Comparison of ENCODE assay signal across 25 cellular contexts in the genomic region with DNA sequence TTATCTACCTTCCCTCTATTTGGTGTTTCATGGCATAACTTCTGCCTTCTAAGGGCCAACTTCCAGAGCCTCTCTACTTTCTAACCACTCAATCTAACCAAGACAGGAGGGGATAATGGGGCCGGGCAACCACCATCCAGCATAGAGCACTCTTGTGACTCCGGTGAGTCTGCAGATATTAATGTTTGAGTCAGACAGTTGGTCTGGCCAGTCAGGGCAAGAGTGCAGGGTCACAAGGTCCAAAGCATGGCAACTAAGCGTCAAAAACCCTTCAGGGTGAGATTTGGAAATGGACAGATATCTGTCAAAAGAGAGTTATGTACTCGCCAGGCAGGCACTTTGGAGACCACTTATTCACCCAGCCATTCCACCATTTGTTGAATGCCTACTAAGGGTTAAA.
A peak's percentile ranks its signal among the peaks of the same experiment; 100 is the strongest.
DNase-seq lines count a peak whose midpoint lies in the region; ATAC-seq, FAIRE-seq and TF ChIP-seq lines count a peak whose summit lies in the region.
"Had no signal": no experiment of that assay in that cellular context is flagged by ENCODE, and none has a peak within 500 bp of the region (broad histone marks: within the 10 kb centered on the region; RNA-seq: fewer than 3 reads in every experiment).

No MANE protein-coding gene starts in this region.

- TF ChIP-seq CTCF in MCF 10A (IDR thresholded peaks at IDR 0.05; ENCODE audit: unreplicated experiment) (no peak), breast epithelium (IDR thresholded peaks at IDR 0.05) (no peak), astrocyte (IDR thresholded peaks at IDR 0.05; ENCODE audit: insufficient read depth, low read depth, low read length) (no peak), keratinocyte (optimal IDR thresholded peaks at IDR 0.05 in 1 of 3, IDR thresholded peaks at IDR 0.05 in 1 of 3, conservative IDR thresholded peaks at IDR 0.05 in 1 of 3; ENCODE audit: extremely low read depth in 1 of 3, insufficient read depth in 2 of 3, low read length in 3 of 3) (no peak), sigmoid colon (IDR thresholded peaks at IDR 0.05) (no peak)

- H3K36me3 ChIP-seq in breast epithelium (no peaks in the 10 kb centered on the region), astrocyte (ENCODE audit: insufficient read depth, low read length) (no peaks in the 10 kb centered on the region), keratinocyte (ENCODE audit: control insufficient read depth in 2 of 2, extremely low read depth in 1 of 2, insufficient read depth in 2 of 2, low read length in 2 of 2) (no peaks in the 10 kb centered on the region), sigmoid colon (no peaks in the 10 kb centered on the region)
- H3K36me3 ChIP-seq: MG63 had no signal

- no peaks in the 10 kb centered on the region for H3K9me1 ChIP-seq in keratinocyte (ENCODE audit: control insufficient read depth, extremely low read depth, insufficient read depth, low read length)

- no peak for ATAC-seq in HG02970 (IDR thresholded peaks at IDR 0.05; ENCODE audit: low FRiP score, unreplicated experiment)

- H3K4me1 Mint-ChIP-seq in MCF 10A (ENCODE audit: insufficient read depth, unreplicated experiment) (peaks cover 42% of the 10 kb centered on the region), astrocyte (ENCODE audit: low read depth, unreplicated experiment) (peaks cover 39% of the 10 kb centered on the region)

- H4K20me1 ChIP-seq in astrocyte (ENCODE audit: insufficient read depth, low read length): no peaks in the 10 kb centered on the region
- H4K20me1 ChIP-seq in keratinocyte (ENCODE audit: control insufficient read depth, extremely low read depth, insufficient read depth, low read length): no peaks in the 10 kb centered on the region

- H3K9me3 Mint-ChIP-seq in MCF 10A (ENCODE audit: unreplicated experiment) (no peaks in the 10 kb centered on the region), astrocyte (ENCODE audit: unreplicated experiment) (no peaks in the 10 kb centered on the region)

- H3K27ac ChIP-seq in breast epithelium: no peak overlapping the region
- no peak overlapping the region for H3K27ac ChIP-seq in astrocyte (ENCODE audit: low read depth, low read length)
- H3K27ac ChIP-seq in keratinocyte (ENCODE audit: control insufficient read depth, insufficient read depth, low read length): peak overlapping the region; percentile 78
- H3K27ac ChIP-seq in sigmoid colon: no peak overlapping the region
- H3K27ac ChIP-seq: 22Rv1 had no signal

- no peak overlapping the region for H3K4me3 ChIP-seq in breast epithelium
- H3K4me3 ChIP-seq in astrocyte (ENCODE audit: insufficient read depth, low read depth, low read length): no peak overlapping the region
- H3K4me3 ChIP-seq in keratinocyte (ENCODE audit: control insufficient read depth in 2 of 3, extremely low read depth in 1 of 3, insufficient read depth in 2 of 3, low read depth in 1 of 3, low read length in 3 of 3): no peak overlapping the region
- no peak overlapping the region for H3K4me3 ChIP-seq in sigmoid colon
- H3K4me3 ChIP-seq: MG63 had no signal

- H3K9ac ChIP-seq in astrocyte (ENCODE audit: low read length) (no peak overlapping the region), keratinocyte (ENCODE audit: control insufficient read depth, extremely low read depth, insufficient read depth, low read length) (no peak overlapping the region)

- TF ChIP-seq POLR2A in breast epithelium (IDR thresholded peaks at IDR 0.05) (no peak), sigmoid colon (IDR thresholded peaks at IDR 0.05) (no peak)

- H3K4me3 Mint-ChIP-seq in MCF 10A (ENCODE audit: unreplicated experiment) (no peak overlapping the region), astrocyte (ENCODE audit: unreplicated experiment) (no peak overlapping the region)

- dilution Hi-C loops in keratinocyte (cut with MboI; ENCODE audit: extremely low pct_ligation_motif_present, low sequenced_read_pairs): no loop called here

- CTCF ChIA-PET in MCF 10A (lab: Yijun Ruan, JAX) (interaction anchor here (0.9 to 1.5 kb wide), 6 partner anchors 14 to 408 kb away, joined by 3 to 12 read pairs (median 4); a partner anchor contains a TSS), HEK293T (lab: Yijun Ruan, JAX) (interaction anchor here (0.9 kb wide), 1 partner anchor 55 kb away, joined by 3 read pairs; no protein-coding TSS in a partner anchor)

- 81 to 97% methylated on average over 4 of the region's 4 CpGs for WGBS in sigmoid colon, 2 donors

- POLR2A ChIA-PET in MCF 10A (lab: Yijun Ruan, JAX) (interaction anchor here (0.6 to 2.9 kb wide), 8 partner anchors 9 to 281 kb away, joined by 3 to 49 read pairs (median 4); no protein-coding TSS in a partner anchor), HEK293T (lab: Yijun Ruan, JAX) (no interaction called here)

- H3K4me2 ChIP-seq in astrocyte (ENCODE audit: low read length) (no peak overlapping the region), keratinocyte (ENCODE audit: control insufficient read depth, extremely low read depth, insufficient read depth, low read depth, low read length) (peak overlapping the region; percentile 67)

- no TSS peak for BruUV-seq in MCF 10A (replicated peaks; lab: Mats Ljungman, UMichigan)

- no peaks in the 10 kb centered on the region for H3K79me2 ChIP-seq in astrocyte (ENCODE audit: insufficient read depth, low read length)
- H3K79me2 ChIP-seq in keratinocyte (ENCODE audit: control insufficient read depth, insufficient read depth, low read length): no peaks in the 10 kb centered on the region

- H3K27me3 Mint-ChIP-seq in MCF 10A (ENCODE audit: insufficient read depth, unreplicated experiment) (no peaks in the 10 kb centered on the region), astrocyte (ENCODE audit: low read depth, unreplicated experiment) (no peaks in the 10 kb centered on the region)

- H3K27me3 ChIP-seq in breast epithelium (no peaks in the 10 kb centered on the region), astrocyte (ENCODE audit: insufficient read depth, low read length) (no peaks in the 10 kb centered on the region), keratinocyte (ENCODE audit: control insufficient read depth, extremely low read depth, insufficient read depth, low read length) (no peaks in the 10 kb centered on the region), sigmoid colon (no peaks in the 10 kb centered on the region)
- H3K27me3 ChIP-seq: MG63 had no signal

- H2AFZ ChIP-seq in astrocyte (ENCODE audit: low read depth, low read length) (no peak overlapping the region), keratinocyte (ENCODE audit: control insufficient read depth, low read length) (no peak overlapping the region)

- FAIRE-seq in astrocyte (lab: Jason Lieb, UNC) (no peak), keratinocyte (lab: Jason Lieb, UNC) (no peak)
- FAIRE-seq: GM12891, GM19239, H1 had no signal

- TF ChIP-seq EP300 in sigmoid colon (IDR thresholded peaks at IDR 0.05): no peak

- no peak overlapping the region for H3K27ac Mint-ChIP-seq in MCF 10A (ENCODE audit: low read depth, unreplicated experiment)
- peak overlapping the region; percentile 51 for H3K27ac Mint-ChIP-seq in astrocyte (ENCODE audit: unreplicated experiment)

- no peaks in the 10 kb centered on the region for H3K4me1 ChIP-seq in breast epithelium
- peaks cover 20% of the 10 kb centered on the region for H3K4me1 ChIP-seq in astrocyte (ENCODE audit: insufficient read depth, low read length)
- peaks cover 42% of the 10 kb centered on the region for H3K4me1 ChIP-seq in keratinocyte (ENCODE audit: control insufficient read depth, extremely low read depth, insufficient read depth, low read length)
- H3K4me1 ChIP-seq in sigmoid colon: peaks cover 0 to 38% (median 37%) of the 10 kb centered on the region in 4 donors

- no peaks in the 10 kb centered on the region for H3K36me3 Mint-ChIP-seq in MCF 10A (ENCODE audit: insufficient read depth, unreplicated experiment)
- no peaks in the 10 kb centered on the region for H3K36me3 Mint-ChIP-seq in astrocyte (ENCODE audit: low read depth, unreplicated experiment)

- intact Hi-C loops in MCF 10A (cut with micrococcal nuclease) (no loop called here), breast epithelium (cut with DNase I; ENCODE audit: low total_unique reads) (no loop called here), sigmoid colon (cut with DNase I) (no loop called here)

- H3K9me3 ChIP-seq in breast epithelium: no peaks in the 10 kb centered on the region
- H3K9me3 ChIP-seq in astrocyte (ENCODE audit: insufficient read depth, low read depth, low read length): no peaks in the 10 kb centered on the region
- no peaks in the 10 kb centered on the region for H3K9me3 ChIP-seq in keratinocyte (ENCODE audit: control insufficient read depth, low read depth, low read length)
- H3K9me3 ChIP-seq in sigmoid colon: no peaks in the 10 kb centered on the region
- H3K9me3 ChIP-seq: MG63 had no signal

- DNase-seq in MCF 10A (ENCODE audit: unreplicated experiment) (peak; percentile 32), breast epithelium (ENCODE audit: low spot score in 2 of 2) (no peak), astrocyte (ENCODE audit: low read depth) (no peak), keratinocyte (ENCODE audit: low read depth, low spot score) (no peak), putamen (ENCODE audit: low spot score) (no peak), sigmoid colon (no peak), HEK293T (ENCODE audit: extremely low spot score) (no peak)
- DNase-seq: ACHN, Calu3, DMS79 treated with DMSO at 0.1 percent for 48 hours, GF-D8, HCEC 1CT, Kasumi-1, MG63, NCI-H1105 treated with DMSO at 0.1 percent for 48 hours, NCI-H2029, NCI-H446, NCI-H524 treated with DMSO at 0.1 percent for 48 hours, NCI-H774, SHP77 had no signal

TF ChIP-seq in HEK293T, 16 proteins besides CTCF, POLR2A, EP300 and RAD21:
- TF ChIP-seq L3MBTL2 (conservative IDR thresholded peaks at IDR 0.05): no peak
- TF ChIP-seq FOXM1 (IDR thresholded peaks at IDR 0.05; ENCODE audit: borderline replicate concordance): no peak
- no peak for TF ChIP-seq FOXA1 (IDR thresholded peaks at IDR 0.05)
- TF ChIP-seq NFRKB (IDR thresholded peaks at IDR 0.05): no peak
- no peak for TF ChIP-seq ZNF384 (IDR thresholded peaks at IDR 0.05)
- no peak for TF ChIP-seq CTBP1 (IDR thresholded peaks at IDR 0.05; ENCODE audit: borderline replicate concordance)
- no peak for TF ChIP-seq SP1 (IDR thresholded peaks at IDR 0.05)
- TF ChIP-seq FOXK2 (IDR thresholded peaks at IDR 0.05): no peak
- TF ChIP-seq, protein P1, sequence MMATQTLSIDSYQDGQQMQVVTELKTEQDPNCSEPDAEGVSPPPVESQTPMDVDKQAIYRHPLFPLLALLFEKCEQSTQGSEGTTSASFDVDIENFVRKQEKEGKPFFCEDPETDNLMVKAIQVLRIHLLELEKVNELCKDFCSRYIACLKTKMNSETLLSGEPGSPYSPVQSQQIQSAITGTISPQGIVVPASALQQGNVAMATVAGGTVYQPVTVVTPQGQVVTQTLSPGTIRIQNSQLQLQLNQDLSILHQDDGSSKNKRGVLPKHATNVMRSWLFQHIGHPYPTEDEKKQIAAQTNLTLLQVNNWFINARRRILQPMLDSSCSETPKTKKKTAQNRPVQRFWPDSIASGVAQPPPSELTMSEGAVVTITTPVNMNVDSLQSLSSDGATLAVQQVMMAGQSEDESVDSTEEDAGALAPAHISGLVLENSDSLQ (IDR thresholded peaks at IDR 0.05): no peak
- TF ChIP-seq BHLHE40 (IDR thresholded peaks at IDR 0.05; ENCODE audit: borderline replicate concordance): no peak
TF ChIP-seq in HEK293T: peak in this region for 0.
